Comparison of ENCODE assay signal across 8 cellular contexts in genomic region chr20:47502271-47502730, GRCh38. TPM values are rescaled to one million over a fixed set of nuclear protein-coding genes. Genes with fewer than 3 reads are reported as not detected.
DNase-seq lines count a peak whose midpoint lies in the region; ATAC-seq, FAIRE-seq and TF ChIP-seq lines count a peak whose summit lies in the region.

No MANE protein-coding gene starts in this region.

- dilution Hi-C loops in mammary epithelial cell (cut with HindIII; ENCODE audit: low sequenced_read_pairs): loop anchor here (5.0 kb wide), 2 partner anchors 40 to 130 kb away; no protein-coding TSS in a partner anchor

- H3K27ac Mint-ChIP-seq in stimulated activated naive CD8-positive, alpha-beta T cell treated with anti-CD3 and anti-CD28 coated beads, Interleukin-15, amount 100 ng/mL, for 72 hours: peak overlapping the region; percentile 98 to 99

- TF ChIP-seq RAD21 in HepG2 (CRISPR knock-in tag; IDR thresholded peaks at IDR 0.05): no peak

- WGBS in mammary epithelial cell (ENCODE audit: low coverage, missing lambda C conversion rate): 2% methylated on average over 6 of the region's 21 CpGs
- 1% methylated on average over 21 of the region's 21 CpGs for WGBS in HepG2 (ENCODE audit: low lambda C conversion rate)

- H2AFZ ChIP-seq in OCI-LY1 (ENCODE audit: low read length): no peak overlapping the region
- peak overlapping the region; percentile 82 for H2AFZ ChIP-seq in mammary epithelial cell (ENCODE audit: low read depth, low read length)
- no peak overlapping the region for H2AFZ ChIP-seq in HepG2 (ENCODE audit: low read length)

- intact Hi-C loops in mammary epithelial cell (cut with micrococcal nuclease) (loop anchor here (2.0 to 5.0 kb wide), 4 partner anchors 45 to 230 kb away; no protein-coding TSS in a partner anchor), HepG2 (cut with micrococcal nuclease; ENCODE audit: unreplicated experiment) (loop anchor here (5.0 kb wide), 2 partner anchors 75 to 120 kb away; no protein-coding TSS in a partner anchor)

- TF ChIP-seq CTCF in OCI-LY1 (IDR thresholded peaks at IDR 0.05; ENCODE audit: low read length) (no peak), mammary epithelial cell (conservative IDR thresholded peaks at IDR 0.05 in 1 of 2, IDR thresholded peaks at IDR 0.05 in 1 of 2; ENCODE audit: extremely low read depth in 1 of 2, insufficient read depth in 1 of 2, low read depth in 1 of 2, low read length in 2 of 2) (no peak), HepG2 (CRISPR knock-in tag; IDR thresholded peaks at IDR 0.05) (no peak)

- peak; percentile 2 for ATAC-seq in HepG2
- peak; percentile 6 for ATAC-seq in stimulated activated naive CD8-positive, alpha-beta T cell treated with anti-CD3 and anti-CD28 coated beads, Interleukin-15, amount 100 ng/mL, for 72 hours
- no peak for ATAC-seq in HG02884 (IDR thresholded peaks at IDR 0.05; ENCODE audit: unreplicated experiment)
- no peak for ATAC-seq in HG03520 (IDR thresholded peaks at IDR 0.05; ENCODE audit: unreplicated experiment)

- peaks cover 64% of the 10 kb centered on the region for H3K4me1 Mint-ChIP-seq in stimulated activated naive CD8-positive, alpha-beta T cell treated with anti-CD3 and anti-CD28 coated beads, Interleukin-15, amount 100 ng/mL, for 72 hours

- no peak for FAIRE-seq in HepG2 (lab: Jason Lieb, UNC)

- H3K36me3 ChIP-seq in OCI-LY1 (ENCODE audit: insufficient read depth, low read length) (peaks cover 28% of the 10 kb centered on the region), mammary epithelial cell (ENCODE audit: insufficient read depth, low read length) (no peaks in the 10 kb centered on the region), HepG2 (replicated peaks in 1 of 2; ENCODE audit: control insufficient read depth in 1 of 2, insufficient read depth in 2 of 2, low read length in 2 of 2) (no peaks in the 10 kb centered on the region)

- CTCF ChIA-PET in mammary epithelial cell (lab: Charles Lee; ENCODE audit: low non-redundant PET) (interaction anchor here (0.7 kb wide), 1 partner anchor 814 kb away, joined by 9 read pairs; no protein-coding TSS in a partner anchor), HepG2 (lab: Yijun Ruan, JAX; ENCODE audit: low intra/inter-chr PET ratio, low total read pairs) (interaction anchor here (1.5 kb wide), 1 partner anchor 38 kb away, joined by 4 read pairs; no protein-coding TSS in a partner anchor)

- no peaks in the 10 kb centered on the region for H3K9me2 ChIP-seq in OCI-LY1 (ENCODE audit: low read depth, low read length)

- no peaks in the 10 kb centered on the region for H3K9me3 ChIP-seq in OCI-LY1 (ENCODE audit: low read length)
- H3K9me3 ChIP-seq in mammary epithelial cell (replicated peaks; ENCODE audit: insufficient read depth, low read length): no peaks in the 10 kb centered on the region
- no peaks in the 10 kb centered on the region for H3K9me3 ChIP-seq in HepG2 (ENCODE audit: low read length)

- H3K4me2 ChIP-seq in OCI-LY1 (ENCODE audit: low read length): peak overlapping the region; percentile 75
- peak overlapping the region; percentile 80 for H3K4me2 ChIP-seq in mammary epithelial cell (ENCODE audit: insufficient read depth, low read depth, low read length)
- peak overlapping the region; percentile 79 for H3K4me2 ChIP-seq in HepG2 (ENCODE audit: low read depth, low read length)

- no peak for TF ChIP-seq POLR2A in HepG2 (IDR thresholded peaks at IDR 0.05; ENCODE audit: insufficient read depth in 1 of 2, low read depth in 2 of 2, low read length in 2 of 2)

- H3F3A ChIP-seq in OCI-LY1 (ENCODE audit: insufficient read depth, low read length): no peaks in the 10 kb centered on the region

- peaks cover 52% of the 10 kb centered on the region for H3K4me1 ChIP-seq in OCI-LY1 (ENCODE audit: insufficient read depth, low read length, severe bottlenecking)
- peaks cover 13% of the 10 kb centered on the region for H3K4me1 ChIP-seq in mammary epithelial cell (ENCODE audit: insufficient read depth, low read length)
- peaks cover 62% of the 10 kb centered on the region for H3K4me1 ChIP-seq in HepG2 (ENCODE audit: insufficient read depth, low read length)

- peak overlapping the region; percentile 89 for H3K9ac ChIP-seq in OCI-LY1 (ENCODE audit: low read length)
- peak overlapping the region; percentile 88 for H3K9ac ChIP-seq in mammary epithelial cell (ENCODE audit: insufficient read depth, low read length)
- peak overlapping the region; percentile 97 for H3K9ac ChIP-seq in HepG2 (ENCODE audit: insufficient read depth, low read depth, low read length)

- TF ChIP-seq EP300 in HepG2 (IDR thresholded peaks at IDR 0.05; ENCODE audit: low read depth in 2 of 2, low read length in 2 of 2) (no peak), HepG2 (CRISPR knock-in tag; IDR thresholded peaks at IDR 0.05; ENCODE audit: borderline replicate concordance) (no peak)

- H3K27me3 Mint-ChIP-seq in stimulated activated naive CD8-positive, alpha-beta T cell treated with anti-CD3 and anti-CD28 coated beads, Interleukin-15, amount 100 ng/mL, for 72 hours: no peaks in the 10 kb centered on the region

- no peaks in the 10 kb centered on the region for H3K9me3 Mint-ChIP-seq in stimulated activated naive CD8-positive, alpha-beta T cell treated with anti-CD3 and anti-CD28 coated beads, Interleukin-15, amount 100 ng/mL, for 72 hours

- BruUV-seq in mammary epithelial cell (replicated peaks; lab: Mats Ljungman, UMichigan) (no TSS peak), HepG2 (replicated peaks; lab: Mats Ljungman, UMichigan) (no TSS peak)

- H3K27ac ChIP-seq in OCI-LY1 (ENCODE audit: low read depth, low read length, poor library complexity, severe bottlenecking): peak overlapping the region; percentile 86
- peak overlapping the region; percentile 66 for H3K27ac ChIP-seq in mammary epithelial cell (ENCODE audit: insufficient read depth, low read depth, low read length)
- peak overlapping the region; percentile 82 for H3K27ac ChIP-seq in HepG2 (ENCODE audit: extremely low read length, insufficient read depth, low read length)

- POLR2A ChIA-PET in HepG2 (lab: Yijun Ruan, JAX): interaction anchor here (0.6 to 4.5 kb wide), 32 partner anchors 9 to 1551 kb away, joined by 3 to 89 read pairs (median 7); partner anchors contain the start of gene ZMYND8

- no peaks in the 10 kb centered on the region for H3K27me3 ChIP-seq in OCI-LY1 (ENCODE audit: insufficient read depth, low read length)
- H3K27me3 ChIP-seq in mammary epithelial cell (ENCODE audit: insufficient read depth, low read length): no peaks in the 10 kb centered on the region
- H3K27me3 ChIP-seq in HepG2 (ENCODE audit: control insufficient read depth in 1 of 2, insufficient read depth in 2 of 2, low read length in 2 of 2): no peaks in the 10 kb centered on the region; a peak in 1 of 5 replicates

- in situ Hi-C loops in mammary epithelial cell (cut with MboI; ENCODE audit: low sequenced_read_pairs in 2 of 2): no loop called here
- in situ Hi-C loops in HepG2 (cut with HindIII; ENCODE audit: extremely low pct_ligation_motif_present, low pct_unique_long_range_greater_than_20kb): no loop called here

- H3K4me3 ChIP-seq in OCI-LY1 (ENCODE audit: low read depth, low read length, poor library complexity, severe bottlenecking) (peak overlapping the region; percentile 78), mammary epithelial cell (replicated peaks in 1 of 3; ENCODE audit: insufficient read depth in 1 of 3, low read depth in 2 of 3, low read length in 3 of 3) (peak overlapping the region; percentile 81 to 99 (median 96)), HepG2 (replicated peaks in 1 of 3; ENCODE audit: insufficient read depth in 1 of 3, low read depth in 2 of 3, low read length in 3 of 3) (peak overlapping the region; percentile 100)

- H3K79me2 ChIP-seq in OCI-LY1 (ENCODE audit: insufficient read depth, low read length) (peaks cover 65% of the 10 kb centered on the region), mammary epithelial cell (ENCODE audit: insufficient read depth, low read length) (peaks cover 53% of the 10 kb centered on the region), HepG2 (ENCODE audit: insufficient read depth, low read length) (peaks cover 65% of the 10 kb centered on the region)

- peak overlapping the region; percentile 85 to 97 for H3K4me3 Mint-ChIP-seq in stimulated activated naive CD8-positive, alpha-beta T cell treated with anti-CD3 and anti-CD28 coated beads, Interleukin-15, amount 100 ng/mL, for 72 hours

- H4K20me1 ChIP-seq in OCI-LY1 (ENCODE audit: insufficient read depth, low read length) (no peaks in the 10 kb centered on the region), mammary epithelial cell (ENCODE audit: insufficient read depth, low read length) (no peaks in the 10 kb centered on the region), HepG2 (ENCODE audit: insufficient read depth, low read length) (peaks cover 19% of the 10 kb centered on the region)

- DNase-seq in NCI-H2171 treated with DMSO at 0.1 percent for 48 hours (lab: John Stamatoyannopoulos, UW): peak; percentile 59
- DNase-seq in NCI-H2171 (lab: John Stamatoyannopoulos, UW): no peak
- peak; percentile 11 for DNase-seq in mammary epithelial cell
- no peak for DNase-seq in HepG2 (ENCODE audit: low spot score)
- no peak for DNase-seq in stimulated activated naive CD8-positive, alpha-beta T cell treated with anti-CD3 and anti-CD28 coated beads, Interleukin-15, amount 100 ng/mL, for 72 hours

RNA-seq across cellular contexts. Expression of gene NCOA3, which starts 0.6 kb away (rescaled TPM):
- total RNA-seq in mammary epithelial cell: 10 to 100 TPM; 26.7 to 29.6 TPM
- 15.5 TPM for polyA plus RNA-seq in mammary epithelial cell
- 39.6 TPM for polyA minus RNA-seq in mammary epithelial cell
- 56.8 and 76.2 TPM in 2 replicates for total RNA-seq in HepG2 (2016; rRNA removed; fragmentation: Illumina TruSeq; extraction: Trizol)
- 30.2 and 36.5 TPM in 2 replicates for total RNA-seq in HepG2 (2016; cell fraction: cytosol; rRNA removed; fragmentation: Illumina TruSeq; extraction: Trizol; ENCODE audit: low read depth)
- 56.0 and 74.0 TPM in 2 replicates for total RNA-seq in HepG2 (2016; cell fraction: insoluble cytoplasmic fraction; rRNA removed; fragmentation: Illumina TruSeq; extraction: Trizol)
- total RNA-seq in HepG2 (2016; cell fraction: membrane; rRNA removed; fragmentation: Illumina TruSeq; extraction: Trizol): 34.2 and 36.7 TPM in 2 replicates
- total RNA-seq in HepG2 (2016; cell fraction: nucleus; rRNA removed; fragmentation: Illumina TruSeq; extraction: Trizol): 59.3 and 64.3 TPM in 2 replicates
- 25.0 and 35.0 TPM in 2 replicates for polyA plus RNA-seq in HepG2 (2011; rRNA removed)
- 17.2 and 18.9 TPM in 2 replicates for polyA plus RNA-seq in HepG2 (2011; cell fraction: cytosol; rRNA removed)
- 36.9 and 40.6 TPM in 2 replicates for polyA plus RNA-seq in HepG2 (2011; cell fraction: nucleus; rRNA removed)
- polyA plus RNA-seq in HepG2 (2012): 22.6 and 26.9 TPM in 2 replicates
- polyA plus RNA-seq in HepG2 (2016; cell fraction: cytosol; fragmentation: Illumina TruSeq; extraction: Trizol; ENCODE audit: low read depth): 2.0 and 2.4 TPM in 2 replicates
- 40.1 and 40.4 TPM in 2 replicates for polyA plus RNA-seq in HepG2 (2016; cell fraction: insoluble cytoplasmic fraction; fragmentation: Illumina TruSeq; extraction: Trizol; ENCODE audit: low read depth)
- 5.5 and 5.7 TPM in 2 replicates for polyA plus RNA-seq in HepG2 (2016; cell fraction: membrane; fragmentation: Illumina TruSeq; extraction: Trizol; ENCODE audit: low read depth)
- 53.5 and 57.7 TPM in 2 replicates for polyA plus RNA-seq in HepG2 (2016; cell fraction: nucleus; fragmentation: Illumina TruSeq; extraction: Trizol; ENCODE audit: insufficient read depth, low read depth)
- 49.8 and 56.6 TPM in 2 replicates for polyA minus RNA-seq in HepG2 (2011; rRNA and poly(A)+ RNA removed; ENCODE audit: low replicate concordance)
- 41.6 and 42.5 TPM in 2 replicates for polyA minus RNA-seq in HepG2 (2011; cell fraction: cytosol; rRNA and poly(A)+ RNA removed)
- 75.8 and 76.3 TPM in 2 replicates for polyA minus RNA-seq in HepG2 (2011; cell fraction: nucleus; rRNA and poly(A)+ RNA removed)

Comparison
In these comparisons a context has a peak if more than half of its experiments do, and no peak if none do; other contexts are left out.
1. DNase-seq: peak in NCI-H2171 treated with DMSO at 0.1 percent for 48 hours (single experiment) and mammary epithelial cell (single experiment); none in NCI-H2171 (single experiment), HepG2 (single experiment) and stimulated activated naive CD8-positive, alpha-beta T cell treated with anti-CD3 and anti-CD28 coated beads, Interleukin-15, amount 100 ng/mL, for 72 hours (0 of 2).
2. ATAC-seq: peak in HepG2 (single experiment) and stimulated activated naive CD8-positive, alpha-beta T cell treated with anti-CD3 and anti-CD28 coated beads, Interleukin-15, amount 100 ng/mL, for 72 hours (single experiment); none in HG02884 (single experiment) and HG03520 (single experiment).
3. Peak in every context shown above with its lines, with median percentiles within 50 percentile points of each other: H3K27ac ChIP-seq, H3K4me2 ChIP-seq, H3K4me3 ChIP-seq and H3K9ac ChIP-seq.